ENCODE assay signal across 2 cellular contexts in the genomic region with DNA sequence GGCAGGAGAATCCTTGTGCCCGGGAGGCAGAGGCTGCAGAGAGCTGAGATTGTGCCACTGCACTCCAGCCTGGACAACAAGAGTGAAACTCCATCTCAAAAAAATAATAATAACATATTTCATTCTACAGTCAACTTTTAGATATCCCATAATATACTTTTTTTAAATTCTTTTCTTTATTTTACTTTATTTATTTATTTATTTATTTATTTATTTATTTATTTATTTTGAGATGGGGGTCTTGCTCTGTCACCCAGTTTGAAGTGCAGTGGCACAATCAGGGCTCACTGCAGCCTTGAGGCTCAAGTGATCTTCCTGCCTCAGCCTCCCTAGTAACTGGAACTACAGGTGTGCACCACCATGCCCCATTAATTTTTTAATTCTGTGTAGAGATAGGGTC. TPM values are rescaled to one million over a fixed set of nuclear protein-coding genes. Genes with fewer than 3 reads are reported as not detected.
"Had no signal": no experiment of that assay in that cellular context is flagged by ENCODE, and none has a peak within 500 bp of the region (broad histone marks: within the 10 kb centered on the region; RNA-seq: fewer than 3 reads in every experiment).

No MANE protein-coding gene starts in this region.

RNA-seq across cellular contexts. Expression of a gene that starts 3.9 kb away (rescaled TPM):
- total RNA-seq: G401, GM12878 had no signal
- polyA plus RNA-seq: GM12878 had no signal
